In the genomic region with DNA sequence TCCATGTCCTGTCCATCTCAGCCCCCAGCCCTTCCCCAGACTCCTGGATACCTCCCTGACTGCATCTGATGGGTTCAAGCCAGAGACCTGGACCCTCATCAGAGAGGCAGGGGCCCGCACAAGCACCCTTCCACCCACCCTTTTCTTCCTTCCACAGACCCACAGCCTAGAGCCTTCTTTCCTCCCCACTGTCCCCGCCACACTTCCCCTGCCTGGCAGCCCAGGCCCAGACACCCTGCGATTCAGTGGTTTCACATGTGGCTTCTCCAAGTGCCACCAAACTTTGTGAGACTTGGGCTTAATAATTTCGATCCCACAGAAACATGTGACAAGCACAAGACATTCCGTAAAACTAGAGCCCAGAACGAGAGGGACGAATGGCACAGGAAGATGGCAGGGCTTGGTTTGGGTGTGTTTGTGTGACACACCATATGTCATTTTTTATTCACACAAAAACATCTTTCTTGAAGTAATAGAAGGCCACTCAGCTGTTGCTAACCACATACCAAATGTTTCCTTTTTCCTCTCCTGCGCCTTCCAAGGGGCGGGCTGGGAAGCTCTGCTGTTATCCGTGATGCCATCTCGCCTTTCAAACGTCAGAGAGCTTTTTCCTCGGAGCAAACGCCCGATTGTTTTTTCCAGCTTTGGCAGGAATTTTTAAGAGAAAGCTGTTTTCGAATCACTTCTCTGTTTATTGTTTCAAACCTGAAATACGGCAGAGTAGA, we compare ENCODE assay signal across 8 cellular contexts.
DNase-seq lines count a peak whose midpoint lies in the region; ATAC-seq and TF ChIP-seq lines count a peak whose summit lies in the region.
"Had no signal": no experiment of that assay in that cellular context is flagged by ENCODE, and none has a peak within 500 bp of the region (broad histone marks: within the 10 kb centered on the region; RNA-seq: fewer than 3 reads in every experiment).

No MANE protein-coding gene starts in this region.

- H3K4me1 ChIP-seq in ascending aorta, result peaks cover 33 to 57% of the 10 kb centered on the region in 2 donors
- peaks cover 11 to 74% (median 59%) of the 10 kb centered on the region in 5 donors for H3K4me1 ChIP-seq in subcutaneous abdominal adipose tissue (ENCODE audit: control insufficient read depth in 5 of 5, insufficient read depth in 5 of 5, low read length in 5 of 5)

- intact Hi-C loops in ascending aorta (cut with DNase I), result loop anchor here (5.0 kb wide), 4 partner anchors 37 to 118 kb away; no protein-coding TSS in a partner anchor

- no peak for ATAC-seq in HG03442 (IDR thresholded peaks at IDR 0.05; ENCODE audit: unreplicated experiment)

- H3K9ac ChIP-seq in subcutaneous abdominal adipose tissue (ENCODE audit: low read length in 5 of 5), result peak overlapping the region in 2 of 5 donors; percentile 28 to 50

- no peak for TF ChIP-seq CTCF in HFF-Myc (IDR thresholded peaks at IDR 0.05; ENCODE audit: low read depth, low read length, missing control alignments)
- TF ChIP-seq CTCF in ascending aorta (IDR thresholded peaks at IDR 0.05), result no peak

- H3K9me3 ChIP-seq in ascending aorta (no peaks in the 10 kb centered on the region), subcutaneous abdominal adipose tissue (ENCODE audit: control insufficient read depth in 5 of 5, low read length in 5 of 5) (no peaks in the 10 kb centered on the region)

- peak overlapping the region; percentile 36 for H3K4me3 ChIP-seq in HFF-Myc (replicated peaks; ENCODE audit: low read depth, low read length)
- H3K4me3 ChIP-seq in ascending aorta, result peak overlapping the region; percentile 17 to 44
- peak overlapping the region in 3 of 5 donors; percentile 23 to 42 (median 41) for H3K4me3 ChIP-seq in subcutaneous abdominal adipose tissue (ENCODE audit: low read depth in 1 of 5, low read length in 5 of 5)

- no peaks in the 10 kb centered on the region for H3K36me3 ChIP-seq in ascending aorta
- H3K36me3 ChIP-seq in subcutaneous abdominal adipose tissue (ENCODE audit: control insufficient read depth in 5 of 5, insufficient read depth in 5 of 5, low read length in 5 of 5), result no peaks in the 10 kb centered on the region

- H3K27ac ChIP-seq in ascending aorta (peak overlapping the region; percentile 64 to 81), layer of hippocampus (ENCODE audit: low read depth, low read length) (peak overlapping the region; percentile 27), subcutaneous abdominal adipose tissue (ENCODE audit: low read depth, low read length) (peak overlapping the region; percentile 91)

- DNase-seq in HFF-Myc (ENCODE audit: extremely low read depth, low read depth), result peak; percentile 75
- DNase-seq in ascending aorta (ENCODE audit: low spot score in 2 of 2), result peak in 1 of 2 donors; percentile 83
- no peak for DNase-seq in HuH-7 (ENCODE audit: low spot score)
- DNase-seq in NCI-H345 treated with DMSO at 0.1 percent for 48 hours (lab: John Stamatoyannopoulos, UW; ENCODE audit: unreplicated experiment), result no peak
- DNase-seq: NCI-H226 had no signal

- no peaks in the 10 kb centered on the region for H3K27me3 ChIP-seq in ascending aorta
- no peaks in the 10 kb centered on the region for H3K27me3 ChIP-seq in layer of hippocampus (ENCODE audit: control insufficient read depth, insufficient read depth, low read length)
- peaks cover 0 to 15% (median 0%) of the 10 kb centered on the region in 5 donors for H3K27me3 ChIP-seq in subcutaneous abdominal adipose tissue (ENCODE audit: control insufficient read depth in 5 of 5, insufficient read depth in 4 of 5, low read length in 5 of 5)

Comparison
In these comparisons a context has a peak if more than half of its experiments do, and no peak if none do; other contexts are left out.
1. H3K27ac ChIP-seq: peak in every context shown above with its lines; median percentile 91 in subcutaneous abdominal adipose tissue; 72 in ascending aorta; 27 in layer of hippocampus.